1 cellular context compared by ENCODE assay signal in the genomic region with DNA sequence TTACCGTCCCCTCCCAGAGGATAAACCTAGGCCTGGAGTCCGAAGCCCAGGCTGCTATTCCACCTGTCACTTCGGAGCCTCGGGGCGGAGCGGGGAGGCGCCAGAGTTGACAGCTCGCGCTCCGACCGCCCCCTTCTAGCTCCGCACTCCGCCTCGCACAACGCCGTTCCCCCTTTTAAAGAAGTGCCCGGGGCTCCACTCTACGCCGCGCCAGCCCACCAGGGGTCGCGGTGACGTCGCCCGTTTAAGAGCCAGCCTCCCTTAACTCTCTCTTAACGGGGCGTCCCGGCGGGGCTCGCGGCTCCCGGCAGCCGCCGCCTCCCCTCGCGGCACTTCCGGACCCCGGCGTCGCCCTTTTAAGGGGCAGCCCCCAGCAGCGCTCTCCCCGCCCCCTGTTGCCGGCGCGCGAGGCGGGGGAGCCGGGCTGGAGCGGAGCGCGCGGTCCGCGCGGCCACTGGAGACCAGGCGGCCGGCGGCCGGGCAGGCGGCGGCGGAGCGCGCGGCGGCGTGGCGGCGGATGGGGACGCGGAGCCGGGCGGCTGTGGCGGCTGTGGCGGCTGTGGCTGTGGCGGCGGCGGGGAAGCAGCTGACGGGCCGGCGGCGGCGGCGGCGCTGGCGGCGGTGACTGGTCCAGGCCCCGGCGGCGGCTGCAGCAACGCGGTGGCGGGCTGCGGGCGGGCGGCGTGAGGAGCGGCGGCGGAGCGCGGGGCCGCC.
TF ChIP-seq lines count a peak whose summit lies in the region.

A gene (plus strand): TSS at position 454 of the 714 bp plus-strand sequence. CDS start 364 bp downstream, outside the sequence.

TF ChIP-seq in HEK293, 187 proteins besides CTCF, POLR2A, EP300 and RAD21 (continued from another document):
- TF ChIP-seq, protein P1, sequence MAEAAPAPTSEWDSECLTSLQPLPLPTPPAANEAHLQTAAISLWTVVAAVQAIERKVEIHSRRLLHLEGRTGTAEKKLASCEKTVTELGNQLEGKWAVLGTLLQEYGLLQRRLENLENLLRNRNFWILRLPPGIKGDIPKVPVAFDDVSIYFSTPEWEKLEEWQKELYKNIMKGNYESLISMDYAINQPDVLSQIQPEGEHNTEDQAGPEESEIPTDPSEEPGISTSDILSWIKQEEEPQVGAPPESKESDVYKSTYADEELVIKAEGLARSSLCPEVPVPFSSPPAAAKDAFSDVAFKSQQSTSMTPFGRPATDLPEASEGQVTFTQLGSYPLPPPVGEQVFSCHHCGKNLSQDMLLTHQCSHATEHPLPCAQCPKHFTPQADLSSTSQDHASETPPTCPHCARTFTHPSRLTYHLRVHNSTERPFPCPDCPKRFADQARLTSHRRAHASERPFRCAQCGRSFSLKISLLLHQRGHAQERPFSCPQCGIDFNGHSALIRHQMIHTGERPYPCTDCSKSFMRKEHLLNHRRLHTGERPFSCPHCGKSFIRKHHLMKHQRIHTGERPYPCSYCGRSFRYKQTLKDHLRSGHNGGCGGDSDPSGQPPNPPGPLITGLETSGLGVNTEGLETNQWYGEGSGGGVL (tag by site-specific recombination; IDR thresholded peaks at IDR 0.05), result no peak
- TF ChIP-seq, protein P2, sequence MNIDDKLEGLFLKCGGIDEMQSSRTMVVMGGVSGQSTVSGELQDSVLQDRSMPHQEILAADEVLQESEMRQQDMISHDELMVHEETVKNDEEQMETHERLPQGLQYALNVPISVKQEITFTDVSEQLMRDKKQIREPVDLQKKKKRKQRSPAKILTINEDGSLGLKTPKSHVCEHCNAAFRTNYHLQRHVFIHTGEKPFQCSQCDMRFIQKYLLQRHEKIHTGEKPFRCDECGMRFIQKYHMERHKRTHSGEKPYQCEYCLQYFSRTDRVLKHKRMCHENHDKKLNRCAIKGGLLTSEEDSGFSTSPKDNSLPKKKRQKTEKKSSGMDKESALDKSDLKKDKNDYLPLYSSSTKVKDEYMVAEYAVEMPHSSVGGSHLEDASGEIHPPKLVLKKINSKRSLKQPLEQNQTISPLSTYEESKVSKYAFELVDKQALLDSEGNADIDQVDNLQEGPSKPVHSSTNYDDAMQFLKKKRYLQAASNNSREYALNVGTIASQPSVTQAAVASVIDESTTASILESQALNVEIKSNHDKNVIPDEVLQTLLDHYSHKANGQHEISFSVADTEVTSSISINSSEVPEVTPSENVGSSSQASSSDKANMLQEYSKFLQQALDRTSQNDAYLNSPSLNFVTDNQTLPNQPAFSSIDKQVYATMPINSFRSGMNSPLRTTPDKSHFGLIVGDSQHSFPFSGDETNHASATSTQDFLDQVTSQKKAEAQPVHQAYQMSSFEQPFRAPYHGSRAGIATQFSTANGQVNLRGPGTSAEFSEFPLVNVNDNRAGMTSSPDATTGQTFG (tag by site-specific recombination; IDR thresholded peaks at IDR 0.05; ENCODE audit: borderline replicate concordance), result no peak
- TF ChIP-seq, protein P3, sequence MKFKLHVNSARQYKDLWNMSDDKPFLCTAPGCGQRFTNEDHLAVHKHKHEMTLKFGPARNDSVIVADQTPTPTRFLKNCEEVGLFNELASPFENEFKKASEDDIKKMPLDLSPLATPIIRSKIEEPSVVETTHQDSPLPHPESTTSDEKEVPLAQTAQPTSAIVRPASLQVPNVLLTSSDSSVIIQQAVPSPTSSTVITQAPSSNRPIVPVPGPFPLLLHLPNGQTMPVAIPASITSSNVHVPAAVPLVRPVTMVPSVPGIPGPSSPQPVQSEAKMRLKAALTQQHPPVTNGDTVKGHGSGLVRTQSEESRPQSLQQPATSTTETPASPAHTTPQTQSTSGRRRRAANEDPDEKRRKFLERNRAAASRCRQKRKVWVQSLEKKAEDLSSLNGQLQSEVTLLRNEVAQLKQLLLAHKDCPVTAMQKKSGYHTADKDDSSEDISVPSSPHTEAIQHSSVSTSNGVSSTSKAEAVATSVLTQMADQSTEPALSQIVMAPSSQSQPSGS (tag by site-specific recombination; IDR thresholded peaks at IDR 0.05; ENCODE audit: low read depth), result 0 out of 2 replicates have a peak, but pooled peaks have one; percentile 37
- TF ChIP-seq ZNF404 (tag by site-specific recombination; IDR thresholded peaks at IDR 0.05), result no peak
- TF ChIP-seq SP3 (tag by site-specific recombination; IDR thresholded peaks at IDR 0.05), result peak; percentile 74
- TF ChIP-seq ZNF747 (tag by site-specific recombination; IDR thresholded peaks at IDR 0.05), result no peak
- peak; percentile 67; the same call in 1 of the 2 replicates for TF ChIP-seq ZEB2 (tag by site-specific recombination; IDR thresholded peaks at IDR 0.05)
- TF ChIP-seq, protein P4, sequence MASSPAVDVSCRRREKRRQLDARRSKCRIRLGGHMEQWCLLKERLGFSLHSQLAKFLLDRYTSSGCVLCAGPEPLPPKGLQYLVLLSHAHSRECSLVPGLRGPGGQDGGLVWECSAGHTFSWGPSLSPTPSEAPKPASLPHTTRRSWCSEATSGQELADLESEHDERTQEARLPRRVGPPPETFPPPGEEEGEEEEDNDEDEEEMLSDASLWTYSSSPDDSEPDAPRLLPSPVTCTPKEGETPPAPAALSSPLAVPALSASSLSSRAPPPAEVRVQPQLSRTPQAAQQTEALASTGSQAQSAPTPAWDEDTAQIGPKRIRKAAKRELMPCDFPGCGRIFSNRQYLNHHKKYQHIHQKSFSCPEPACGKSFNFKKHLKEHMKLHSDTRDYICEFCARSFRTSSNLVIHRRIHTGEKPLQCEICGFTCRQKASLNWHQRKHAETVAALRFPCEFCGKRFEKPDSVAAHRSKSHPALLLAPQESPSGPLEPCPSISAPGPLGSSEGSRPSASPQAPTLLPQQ (tag by site-specific recombination; IDR thresholded peaks at IDR 0.05), result peak; percentile 100
- TF ChIP-seq, protein P5, sequence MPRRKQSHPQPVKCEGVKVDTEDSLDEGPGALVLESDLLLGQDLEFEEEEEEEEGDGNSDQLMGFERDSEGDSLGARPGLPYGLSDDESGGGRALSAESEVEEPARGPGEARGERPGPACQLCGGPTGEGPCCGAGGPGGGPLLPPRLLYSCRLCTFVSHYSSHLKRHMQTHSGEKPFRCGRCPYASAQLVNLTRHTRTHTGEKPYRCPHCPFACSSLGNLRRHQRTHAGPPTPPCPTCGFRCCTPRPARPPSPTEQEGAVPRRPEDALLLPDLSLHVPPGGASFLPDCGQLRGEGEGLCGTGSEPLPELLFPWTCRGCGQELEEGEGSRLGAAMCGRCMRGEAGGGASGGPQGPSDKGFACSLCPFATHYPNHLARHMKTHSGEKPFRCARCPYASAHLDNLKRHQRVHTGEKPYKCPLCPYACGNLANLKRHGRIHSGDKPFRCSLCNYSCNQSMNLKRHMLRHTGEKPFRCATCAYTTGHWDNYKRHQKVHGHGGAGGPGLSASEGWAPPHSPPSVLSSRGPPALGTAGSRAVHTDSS (tag by site-specific recombination; IDR thresholded peaks at IDR 0.05), result no peak
- peak; percentile 85 for TF ChIP-seq ZNF596 (tag by site-specific recombination; IDR thresholded peaks at IDR 0.05)
- no peak for TF ChIP-seq ZNF146 (tag by site-specific recombination; IDR thresholded peaks at IDR 0.05)
- TF ChIP-seq KLF9 (tag by site-specific recombination; IDR thresholded peaks at IDR 0.05; ENCODE audit: low read depth), result peak; percentile 61; the same call in 1 of the 2 replicates
- TF ChIP-seq, protein P6, sequence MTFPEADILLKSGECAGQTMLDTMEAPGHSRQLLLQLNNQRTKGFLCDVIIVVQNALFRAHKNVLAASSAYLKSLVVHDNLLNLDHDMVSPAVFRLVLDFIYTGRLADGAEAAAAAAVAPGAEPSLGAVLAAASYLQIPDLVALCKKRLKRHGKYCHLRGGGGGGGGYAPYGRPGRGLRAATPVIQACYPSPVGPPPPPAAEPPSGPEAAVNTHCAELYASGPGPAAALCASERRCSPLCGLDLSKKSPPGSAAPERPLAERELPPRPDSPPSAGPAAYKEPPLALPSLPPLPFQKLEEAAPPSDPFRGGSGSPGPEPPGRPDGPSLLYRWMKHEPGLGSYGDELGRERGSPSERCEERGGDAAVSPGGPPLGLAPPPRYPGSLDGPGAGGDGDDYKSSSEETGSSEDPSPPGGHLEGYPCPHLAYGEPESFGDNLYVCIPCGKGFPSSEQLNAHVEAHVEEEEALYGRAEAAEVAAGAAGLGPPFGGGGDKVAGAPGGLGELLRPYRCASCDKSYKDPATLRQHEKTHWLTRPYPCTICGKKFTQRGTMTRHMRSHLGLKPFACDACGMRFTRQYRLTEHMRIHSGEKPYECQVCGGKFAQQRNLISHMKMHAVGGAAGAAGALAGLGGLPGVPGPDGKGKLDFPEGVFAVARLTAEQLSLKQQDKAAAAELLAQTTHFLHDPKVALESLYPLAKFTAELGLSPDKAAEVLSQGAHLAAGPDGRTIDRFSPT (tag by site-specific recombination; IDR thresholded peaks at IDR 0.05), result no peak
- TF ChIP-seq BCL11B (tag by site-specific recombination; IDR thresholded peaks at IDR 0.05; ENCODE audit: low read depth), result no peak
- peak; percentile 86 for TF ChIP-seq ZBTB8A (tag by site-specific recombination; IDR thresholded peaks at IDR 0.05)
- peak; percentile 80 for TF ChIP-seq SCRT2 (tag by site-specific recombination; IDR thresholded peaks at IDR 0.05)
- peak; percentile 52; the same call in 1 of the 2 replicates for TF ChIP-seq ZNF660 (tag by site-specific recombination; IDR thresholded peaks at IDR 0.05)
- TF ChIP-seq, protein P7, sequence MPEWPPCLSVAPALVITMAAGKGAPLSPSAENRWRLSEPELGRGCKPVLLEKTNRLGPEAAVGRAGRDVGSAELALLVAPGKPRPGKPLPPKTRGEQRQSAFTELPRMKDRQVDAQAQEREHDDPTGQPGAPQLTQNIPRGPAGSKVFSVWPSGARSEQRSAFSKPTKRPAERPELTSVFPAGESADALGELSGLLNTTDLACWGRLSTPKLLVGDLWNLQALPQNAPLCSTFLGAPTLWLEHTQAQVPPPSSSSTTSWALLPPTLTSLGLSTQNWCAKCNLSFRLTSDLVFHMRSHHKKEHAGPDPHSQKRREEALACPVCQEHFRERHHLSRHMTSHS (tag by site-specific recombination; IDR thresholded peaks at IDR 0.05), result no peak
- no peak for TF ChIP-seq PRDM1 (tag by site-specific recombination; IDR thresholded peaks at IDR 0.05)
- TF ChIP-seq, protein P8, sequence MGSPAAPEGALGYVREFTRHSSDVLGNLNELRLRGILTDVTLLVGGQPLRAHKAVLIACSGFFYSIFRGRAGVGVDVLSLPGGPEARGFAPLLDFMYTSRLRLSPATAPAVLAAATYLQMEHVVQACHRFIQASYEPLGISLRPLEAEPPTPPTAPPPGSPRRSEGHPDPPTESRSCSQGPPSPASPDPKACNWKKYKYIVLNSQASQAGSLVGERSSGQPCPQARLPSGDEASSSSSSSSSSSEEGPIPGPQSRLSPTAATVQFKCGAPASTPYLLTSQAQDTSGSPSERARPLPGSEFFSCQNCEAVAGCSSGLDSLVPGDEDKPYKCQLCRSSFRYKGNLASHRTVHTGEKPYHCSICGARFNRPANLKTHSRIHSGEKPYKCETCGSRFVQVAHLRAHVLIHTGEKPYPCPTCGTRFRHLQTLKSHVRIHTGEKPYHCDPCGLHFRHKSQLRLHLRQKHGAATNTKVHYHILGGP (tag by site-specific recombination; IDR thresholded peaks at IDR 0.05), result no peak
- TF ChIP-seq, protein P9, sequence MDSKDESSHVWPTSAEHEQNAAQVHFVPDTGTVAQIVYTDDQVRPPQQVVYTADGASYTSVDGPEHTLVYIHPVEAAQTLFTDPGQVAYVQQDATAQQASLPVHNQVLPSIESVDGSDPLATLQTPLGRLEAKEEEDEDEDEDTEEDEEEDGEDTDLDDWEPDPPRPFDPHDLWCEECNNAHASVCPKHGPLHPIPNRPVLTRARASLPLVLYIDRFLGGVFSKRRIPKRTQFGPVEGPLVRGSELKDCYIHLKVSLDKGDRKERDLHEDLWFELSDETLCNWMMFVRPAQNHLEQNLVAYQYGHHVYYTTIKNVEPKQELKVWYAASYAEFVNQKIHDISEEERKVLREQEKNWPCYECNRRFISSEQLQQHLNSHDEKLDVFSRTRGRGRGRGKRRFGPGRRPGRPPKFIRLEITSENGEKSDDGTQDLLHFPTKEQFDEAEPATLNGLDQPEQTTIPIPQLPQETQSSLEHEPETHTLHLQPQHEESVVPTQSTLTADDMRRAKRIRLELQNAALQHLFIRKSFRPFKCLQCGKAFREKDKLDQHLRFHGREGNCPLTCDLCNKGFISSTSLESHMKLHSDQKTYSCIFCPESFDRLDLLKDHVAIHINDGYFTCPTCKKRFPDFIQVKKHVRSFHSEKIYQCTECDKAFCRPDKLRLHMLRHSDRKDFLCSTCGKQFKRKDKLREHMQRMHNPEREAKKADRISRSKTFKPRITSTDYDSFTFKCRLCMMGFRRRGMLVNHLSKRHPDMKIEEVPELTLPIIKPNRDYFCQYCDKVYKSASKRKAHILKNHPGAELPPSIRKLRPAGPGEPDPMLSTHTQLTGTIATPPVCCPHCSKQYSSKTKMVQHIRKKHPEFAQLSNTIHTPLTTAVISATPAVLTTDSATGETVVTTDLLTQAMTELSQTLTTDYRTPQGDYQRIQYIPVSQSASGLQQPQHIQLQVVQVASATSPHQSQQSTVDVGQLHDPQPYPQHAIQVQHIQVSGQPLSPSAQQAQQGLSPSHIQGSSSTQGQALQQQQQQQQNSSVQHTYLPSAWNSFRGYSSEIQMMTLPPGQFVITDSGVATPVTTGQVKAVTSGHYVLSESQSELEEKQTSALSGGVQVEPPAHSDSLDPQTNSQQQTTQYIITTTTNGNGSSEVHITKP (tag by site-specific recombination; IDR thresholded peaks at IDR 0.05), result peak; percentile 70; the same call in 1 of the 2 replicates
- peak; percentile 30; the same call in 1 of the 2 replicates for TF ChIP-seq ZSCAN30 (tag by site-specific recombination; IDR thresholded peaks at IDR 0.05)
- no peak for TF ChIP-seq GLI4 (tag by site-specific recombination; IDR thresholded peaks at IDR 0.05)
- no peak for TF ChIP-seq ZNF155 (tag by site-specific recombination; IDR thresholded peaks at IDR 0.05)
- peak; percentile 56; the same call in 1 of the 2 replicates for TF ChIP-seq ZBTB20 (tag by site-specific recombination; IDR thresholded peaks at IDR 0.05)
- peak; percentile 97 for TF ChIP-seq ZNF341 (tag by site-specific recombination; IDR thresholded peaks at IDR 0.05; ENCODE audit: low read depth)
